Comparison of ENCODE assay signal across 8 cellular contexts in the genomic region with DNA sequence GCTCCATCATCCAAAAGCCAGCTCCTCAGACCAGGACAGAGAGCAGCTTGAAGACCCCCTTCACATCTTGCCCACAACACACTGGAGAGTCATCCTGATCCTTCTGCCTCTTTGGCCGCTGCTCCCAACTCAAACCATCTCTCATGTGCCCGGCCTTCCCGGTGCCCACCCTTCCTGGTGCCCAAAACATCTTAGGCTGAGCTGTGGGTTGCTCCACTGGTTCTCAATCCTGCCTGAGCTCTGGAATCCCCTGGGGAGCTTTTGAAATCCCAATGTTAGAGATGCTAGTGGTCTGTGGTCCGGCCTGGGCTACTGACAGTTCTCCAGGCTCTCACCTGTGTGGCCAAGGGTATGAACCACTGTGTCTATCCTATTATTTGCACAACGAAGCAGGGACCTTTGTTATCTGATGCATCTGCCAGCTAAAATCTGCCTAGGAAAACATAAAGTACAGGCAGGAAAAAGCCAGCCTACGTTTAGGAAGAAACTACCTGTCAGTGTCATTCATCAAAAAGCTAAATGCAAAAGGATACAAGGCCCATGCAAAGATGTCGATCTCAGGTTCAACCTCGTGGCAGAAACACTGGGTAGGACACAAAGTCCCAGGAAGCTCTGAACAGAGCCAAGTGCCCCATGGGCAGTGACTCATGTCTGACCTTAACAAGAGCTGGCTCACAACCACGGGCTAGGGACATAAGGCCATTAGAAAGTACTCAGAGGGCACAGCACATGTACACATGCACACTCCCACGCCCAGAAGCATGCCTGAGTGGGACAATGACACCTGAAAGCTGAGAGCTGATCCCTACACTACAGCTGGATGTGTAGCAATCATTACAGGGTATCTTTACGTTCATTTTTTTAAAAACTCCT. TPM values are rescaled to one million over a fixed set of nuclear protein-coding genes. Genes with fewer than 3 reads are reported as not detected.
DNase-seq lines count a peak whose midpoint lies in the region; ATAC-seq and TF ChIP-seq lines count a peak whose summit lies in the region.

No MANE protein-coding gene starts in this region.

- H3K9me3 ChIP-seq in adipocyte (ENCODE audit: control insufficient read depth, low read length) (no peaks in the 10 kb centered on the region), right atrium auricular region (no peaks in the 10 kb centered on the region), stomach (no peaks in the 10 kb centered on the region)

- H3K4me3 ChIP-seq in adipocyte (ENCODE audit: low read length) (peak overlapping the region; percentile 38), right atrium auricular region (no peak overlapping the region), stomach (no peak overlapping the region)

- H3K9ac ChIP-seq in adipocyte (ENCODE audit: low read length), result peak overlapping the region; percentile 61

- TF ChIP-seq CTCF in right atrium auricular region (IDR thresholded peaks at IDR 0.05) (no peak), stomach (IDR thresholded peaks at IDR 0.05) (no peak)

- TF ChIP-seq EP300 in stomach (IDR thresholded peaks at IDR 0.05), result peak; percentile 92

- H3K36me3 ChIP-seq in adipocyte (ENCODE audit: control insufficient read depth, insufficient read depth, low read length, severe bottlenecking) (no peaks in the 10 kb centered on the region), right atrium auricular region (no peaks in the 10 kb centered on the region), stomach (no peaks in the 10 kb centered on the region)

- DNase-seq in HT1080 (ENCODE audit: low read depth), result peak; percentile 52
- peak; percentile 84 for DNase-seq in adipocyte (ENCODE audit: low read depth)
- DNase-seq in right atrium auricular region (ENCODE audit: low spot score), result peak; percentile 97
- DNase-seq in stomach, result peak; percentile 95
- DNase-seq in putamen (ENCODE audit: low spot score), result no peak
- DNase-seq in DMS79 treated with DMSO at 0.1 percent for 48 hours (lab: John Stamatoyannopoulos, UW), result no peak

- no peak for ATAC-seq in GM19455 (IDR thresholded peaks at IDR 0.05; ENCODE audit: unreplicated experiment)
- no peak for ATAC-seq in HG02981 (IDR thresholded peaks at IDR 0.05; ENCODE audit: unreplicated experiment)

- peak overlapping the region; percentile 89 to 98 for H3K27ac ChIP-seq in right atrium auricular region
- H3K27ac ChIP-seq in stomach, result peak overlapping the region; percentile 87 to 93 (median 89)

- TF ChIP-seq POLR2A in stomach (IDR thresholded peaks at IDR 0.05), result no peak

- intact Hi-C loops in stomach (cut with DNase I; ENCODE audit: low total_unique reads), result no loop called here

- H3K27me3 ChIP-seq in adipocyte (replicated peaks; ENCODE audit: control insufficient read depth, insufficient read depth, low read length) (no peaks in the 10 kb centered on the region), right atrium auricular region (no peaks in the 10 kb centered on the region), stomach (no peaks in the 10 kb centered on the region)

- WGBS in stomach, 5 donors, result 42 to 52% (median 45%) methylated on average over 11 of the region's 11 CpGs

- peaks cover 60% of the 10 kb centered on the region for H3K4me1 ChIP-seq in adipocyte (ENCODE audit: control insufficient read depth, insufficient read depth, low read length)
- H3K4me1 ChIP-seq in right atrium auricular region, result peaks cover 0 to 81% of the 10 kb centered on the region in 2 donors
- peaks cover 72 to 97% (median 88%) of the 10 kb centered on the region in 4 donors for H3K4me1 ChIP-seq in stomach

RNA-seq across cellular contexts. Expression of a gene that starts 30.8 kb away (rescaled TPM):
- total RNA-seq in HT1080 (2014; rRNA removed; shearing (Covaris generic)), result 4.1 and 7.5 TPM in 2 replicates
- 3.8 and 4.3 TPM in 2 replicates for polyA plus RNA-seq in HT1080 (2015; cell fraction: cytosol; rRNA removed)
- polyA plus RNA-seq in HT1080 (2015; cell fraction: nucleus; rRNA removed), result 14.0 and 18.5 TPM in 2 replicates
- total RNA-seq in right atrium auricular region (10 to 100 TPM; 42.3 to 50.3 TPM), stomach (100 to 1,000 TPM in 3 of 5 donors, 10 to 100 TPM in 2; 74.2 to 179 (median 120) TPM)
- polyA plus RNA-seq in stomach, result 10 to 100 TPM in 2 of 3 donors, 1 to 10 TPM in 1; 9.9 to 22.0 (median 13.0) TPM

Comparison
In these comparisons a context has a peak if more than half of its experiments do, and no peak if none do; other contexts are left out.
1. DNase-seq: peak in HT1080 (single experiment), adipocyte (single experiment), right atrium auricular region (single experiment) and stomach (single experiment); none in putamen (single experiment) and DMS79 treated with DMSO at 0.1 percent for 48 hours (single experiment).